In the genomic region with DNA sequence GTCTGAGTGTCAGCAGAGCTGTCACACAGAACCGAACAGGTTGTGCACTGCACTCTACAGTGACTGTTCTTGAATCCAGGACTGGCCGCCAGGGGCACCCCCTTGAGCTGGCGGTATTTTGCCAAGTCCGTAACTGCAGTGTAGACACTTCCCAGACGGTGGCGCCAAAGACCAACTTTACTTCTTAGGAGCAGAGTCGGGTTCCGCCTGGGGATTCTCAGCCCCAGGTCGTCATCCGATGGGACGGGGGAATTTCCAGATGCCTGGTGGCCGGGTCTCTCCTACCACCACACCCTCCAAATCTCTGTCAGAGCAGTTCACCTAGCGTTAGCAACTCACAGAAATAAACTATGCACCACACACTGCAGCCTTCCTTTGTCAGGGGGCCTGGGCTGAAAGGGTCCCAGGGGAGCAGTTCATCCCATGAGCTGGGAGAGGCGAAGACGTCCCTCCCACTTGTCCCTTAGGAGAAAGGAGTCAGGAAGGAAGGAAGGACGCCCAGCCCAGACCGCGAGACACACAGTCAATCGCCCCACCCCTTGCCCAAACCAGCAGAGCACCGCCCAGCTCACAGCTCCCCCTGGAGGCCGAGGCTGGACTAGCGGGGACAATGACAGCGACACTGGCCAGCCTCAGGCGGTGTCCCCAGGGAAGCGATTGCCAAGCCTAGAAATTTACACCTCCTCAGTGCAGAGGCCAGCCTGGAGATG, we compare ENCODE assay signal across 8 cellular contexts. TPM values are rescaled to one million over a fixed set of nuclear protein-coding genes. Genes with fewer than 3 reads are reported as not detected.
DNase-seq lines count a peak whose midpoint lies in the region; ATAC-seq lines count a peak whose summit lies in the region.

No MANE protein-coding gene starts in this region.

- peak overlapping the region; percentile 88 for H3K27ac ChIP-seq in temporal lobe (ENCODE audit: low read depth, low read length)

- in situ Hi-C loops in SK-MEL-5 (cut with HindIII; ENCODE audit: low pct_unique_long_range_greater_than_20kb, low sequenced_read_pairs) = no loop called here

- peak overlapping the region; percentile 33; the same call in 1 of the 2 replicates for H3K4me3 ChIP-seq in GM08714 (ENCODE audit: low read length)

- DNase-seq in NAMALWA (ENCODE audit: low spot score) = peak; percentile 99
- peak; percentile 94 for DNase-seq in SK-MEL-5 (ENCODE audit: low read depth, low spot score)
- peak; percentile 97 for DNase-seq in activated naive CD4-positive, alpha-beta T cell treated with anti-CD3 and anti-CD28 coated beads, Interleukin-2, amount 50 U/mL, for 16 hours
- DNase-seq in glomerular endothelial cell (ENCODE audit: extremely low read depth, low read depth, low spot score) = peak; percentile 92
- peak; percentile 85 for DNase-seq in occipital lobe (lab: John Stamatoyannopoulos, UW)

- peak; percentile 62 for ATAC-seq in HG02571 (IDR thresholded peaks at IDR 0.05; ENCODE audit: unreplicated experiment)

RNA-seq across cellular contexts. Expression of a gene that starts 7.4 kb away (rescaled TPM):
- 3.6 and 9.4 TPM in 2 replicates for total RNA-seq in SK-MEL-5 (2014; rRNA removed; shearing (Covaris generic))
- 20.5 and 26.5 TPM in 2 replicates for polyA plus RNA-seq in SK-MEL-5 (2015; cell fraction: cytosol; rRNA removed)
- polyA plus RNA-seq in SK-MEL-5 (2015; cell fraction: nucleus; rRNA removed) = 39.2 and 54.5 TPM in 2 replicates
- 132 and 181 TPM in 2 replicates for total RNA-seq in glomerular endothelial cell
- total RNA-seq in occipital lobe = 26.2 TPM
- 60.5 TPM for total RNA-seq in temporal lobe

RNA-seq across cellular contexts. Expression of a gene that starts 37.9 kb away (rescaled TPM):
- total RNA-seq in SK-MEL-5 (2014; rRNA removed; shearing (Covaris generic)) = not detected in 2 replicates
- polyA plus RNA-seq in SK-MEL-5 (2015; cell fraction: cytosol; rRNA removed) = not detected in 2 replicates
- not detected in 2 replicates for polyA plus RNA-seq in SK-MEL-5 (2015; cell fraction: nucleus; rRNA removed)
- total RNA-seq in glomerular endothelial cell (not detected in 2 replicates), occipital lobe (not detected), temporal lobe (not detected)

RNA-seq across cellular contexts. Expression of a gene that starts 40.3 kb away (rescaled TPM):
- 145 and 151 TPM in 2 replicates for total RNA-seq in SK-MEL-5 (2014; rRNA removed; shearing (Covaris generic))
- 147 and 153 TPM in 2 replicates for polyA plus RNA-seq in SK-MEL-5 (2015; cell fraction: cytosol; rRNA removed)
- 61.5 and 79.6 TPM in 2 replicates for polyA plus RNA-seq in SK-MEL-5 (2015; cell fraction: nucleus; rRNA removed)
- total RNA-seq in glomerular endothelial cell (158 and 218 TPM in 2 replicates), occipital lobe (63.0 TPM), temporal lobe (71.1 TPM)

RNA-seq across cellular contexts. Expression of a gene that starts 41.1 kb away (rescaled TPM):
- 25.9 and 26.4 TPM in 2 replicates for total RNA-seq in SK-MEL-5 (2014; rRNA removed; shearing (Covaris generic))
- polyA plus RNA-seq in SK-MEL-5 (2015; cell fraction: cytosol; rRNA removed) = 31.7 and 39.3 TPM in 2 replicates
- 16.9 and 20.4 TPM in 2 replicates for polyA plus RNA-seq in SK-MEL-5 (2015; cell fraction: nucleus; rRNA removed)
- total RNA-seq in glomerular endothelial cell (27.7 and 34.2 TPM in 2 replicates), occipital lobe (54.0 TPM), temporal lobe (46.2 TPM)

Comparison
In these comparisons a context has a peak if more than half of its experiments do, and no peak if none do; other contexts are left out.
1. Peak in every context shown above with its lines: DNase-seq, ATAC-seq, H3K4me3 ChIP-seq and H3K27ac ChIP-seq.